ENCODE assay signal across 8 cellular contexts in genomic region chr3:31448035-31448881, GRCh38.
DNase-seq lines count a peak whose midpoint lies in the region; ATAC-seq lines count a peak whose summit lies in the region.

No MANE protein-coding gene starts in this region.

- CTCF ChIA-PET in activated naive CD4-positive, alpha-beta T cell treated with anti-CD3 and anti-CD28 coated beads for 36 hours (lab: Charles Lee), result interaction anchor here (0.6 to 1.5 kb wide), 4 partner anchors 16 to 354 kb away, joined by 3 to 4 read pairs (median 3); no protein-coding TSS in a partner anchor

- peak; percentile 62 for ATAC-seq in HG02678 (IDR thresholded peaks at IDR 0.05; ENCODE audit: unreplicated experiment)
- peak; percentile 71 for ATAC-seq in esophagus mucosa
- peak; percentile 56 for ATAC-seq in stimulated activated naive CD8-positive, alpha-beta T cell treated with anti-CD3 and anti-CD28 coated beads, Interleukin-15, amount 100 ng/mL, for 72 hours

- H3K4me1 Mint-ChIP-seq in activated naive CD4-positive, alpha-beta T cell treated with anti-CD3 and anti-CD28 coated beads for 36 hours (ENCODE audit: low read depth), result peaks cover 17% of the 10 kb centered on the region
- H3K4me1 Mint-ChIP-seq in stimulated activated naive CD8-positive, alpha-beta T cell treated with anti-CD3 and anti-CD28 coated beads, Interleukin-15, amount 100 ng/mL, for 72 hours, result peaks cover 21% of the 10 kb centered on the region

- H3K4me3 Mint-ChIP-seq in activated naive CD4-positive, alpha-beta T cell treated with anti-CD3 and anti-CD28 coated beads for 36 hours, result no peak overlapping the region
- no peak overlapping the region for H3K4me3 Mint-ChIP-seq in stimulated activated naive CD8-positive, alpha-beta T cell treated with anti-CD3 and anti-CD28 coated beads, Interleukin-15, amount 100 ng/mL, for 72 hours

- intact Hi-C loops in activated naive CD4-positive, alpha-beta T cell treated with anti-CD3 and anti-CD28 coated beads for 36 hours (cut with micrococcal nuclease), result loop anchor here (10.0 kb wide), 1 partner anchor 673 kb away; no protein-coding TSS in a partner anchor

- in situ Hi-C loops in SK-MEL-5 (cut with HindIII; ENCODE audit: low pct_unique_long_range_greater_than_20kb, low sequenced_read_pairs), result no loop called here

- no peaks in the 10 kb centered on the region for H3K27me3 Mint-ChIP-seq in activated naive CD4-positive, alpha-beta T cell treated with anti-CD3 and anti-CD28 coated beads for 36 hours (ENCODE audit: low read depth)
- no peaks in the 10 kb centered on the region for H3K27me3 Mint-ChIP-seq in stimulated activated naive CD8-positive, alpha-beta T cell treated with anti-CD3 and anti-CD28 coated beads, Interleukin-15, amount 100 ng/mL, for 72 hours

- DNase-seq in activated naive CD4-positive, alpha-beta T cell treated with anti-CD3 and anti-CD28 coated beads for 36 hours, result peak; percentile 50
- no peak for DNase-seq in activated naive CD4-positive, alpha-beta T cell treated with anti-CD3 and anti-CD28 coated beads, Interleukin-2, amount 50 U/mL, for 16 hours
- DNase-seq in SK-MEL-5 (ENCODE audit: low read depth, low spot score) (peak; percentile 58), DMS153 treated with DMSO at 0.1 percent for 48 hours (lab: John Stamatoyannopoulos, UW; ENCODE audit: unreplicated experiment) (no peak), NCI-H187 treated with DMSO at 0.1 percent for 48 hours (lab: John Stamatoyannopoulos, UW) (no peak)
- peak in 1 of 2 donors; percentile 21 for DNase-seq in stimulated activated naive CD8-positive, alpha-beta T cell treated with anti-CD3 and anti-CD28 coated beads, Interleukin-15, amount 100 ng/mL, for 72 hours

- no peak overlapping the region for H3K27ac Mint-ChIP-seq in activated naive CD4-positive, alpha-beta T cell treated with anti-CD3 and anti-CD28 coated beads for 36 hours
- H3K27ac Mint-ChIP-seq in stimulated activated naive CD8-positive, alpha-beta T cell treated with anti-CD3 and anti-CD28 coated beads, Interleukin-15, amount 100 ng/mL, for 72 hours, result no peak overlapping the region

- peaks cover 14% of the 10 kb centered on the region for H3K9me3 Mint-ChIP-seq in activated naive CD4-positive, alpha-beta T cell treated with anti-CD3 and anti-CD28 coated beads for 36 hours
- H3K9me3 Mint-ChIP-seq in stimulated activated naive CD8-positive, alpha-beta T cell treated with anti-CD3 and anti-CD28 coated beads, Interleukin-15, amount 100 ng/mL, for 72 hours, result peaks cover 9 to 10% of the 10 kb centered on the region in 2 donors

- peaks cover 3% of the 10 kb centered on the region for H3K36me3 Mint-ChIP-seq in activated naive CD4-positive, alpha-beta T cell treated with anti-CD3 and anti-CD28 coated beads for 36 hours (ENCODE audit: low read depth)

Comparison
In these comparisons a context has a peak if more than half of its experiments do, and no peak if none do; other contexts are left out.
1. DNase-seq: peak in activated naive CD4-positive, alpha-beta T cell treated with anti-CD3 and anti-CD28 coated beads for 36 hours (single experiment) and SK-MEL-5 (single experiment); none in activated naive CD4-positive, alpha-beta T cell treated with anti-CD3 and anti-CD28 coated beads, Interleukin-2, amount 50 U/mL, for 16 hours (single experiment), DMS153 treated with DMSO at 0.1 percent for 48 hours (single experiment) and NCI-H187 treated with DMSO at 0.1 percent for 48 hours (single experiment).
2. Peak in every context shown above with its lines, with median percentiles within 50 percentile points of each other: ATAC-seq.